In genomic region chr2:120786559-120786960, GRCh38 we compare ENCODE assay signal across 21 cellular contexts. TPM values are rescaled to one million over a fixed set of nuclear protein-coding genes. Genes with fewer than 3 reads are reported as not detected.
"Had no signal": no experiment of that assay in that cellular context is flagged by ENCODE, and none has a peak within 500 bp of the region (broad histone marks: within the 10 kb centered on the region; RNA-seq: fewer than 3 reads in every experiment).

No MANE protein-coding gene starts in this region.

- DNase-seq: activated CD4-positive, alpha-beta T cell treated with anti-CD3 and anti-CD28 coated beads, Interleukin-2, amount 10 ng/mL, durations not matched to agents 7 days and 5 days; activated CD4-positive, CD25-positive, alpha-beta regulatory T cell; activated naive CD4-positive, alpha-beta T cell treated with anti-CD3 and anti-CD28 coated beads, Interleukin-2, amount 50 U/mL, for 16 hours; activated T-cell treated with anti-CD3 and anti-CD28 coated beads for 4 hours; adrenal gland; central memory CD4-positive, alpha-beta T cell; cortex of kidney; effector CD8-positive, alpha-beta T cell; gastrocnemius medialis; left lung; retina; T-helper 2 cell; thyroid gland; uterus had no signal

- H3K9me3 Mint-ChIP-seq: activated CD4-positive, alpha-beta T cell treated with anti-CD3 and anti-CD28 coated beads, Interleukin-2, amount 10 ng/mL, durations not matched to agents 7 days and 5 days; memory B cell; neural crest cell; stimulated activated effector memory CD8-positive, alpha-beta T cell treated with anti-CD3 and anti-CD28 coated beads, Interleukin-12 subunit alpha, Interleukin-12 subunit beta, amount 100 ng/mL, for 72 hours had no signal

- H3K27ac ChIP-seq: adrenal gland, epithelial cell of prostate, gastrocnemius medialis, left lung, thyroid gland, uterus had no signal

- H3K4me3 Mint-ChIP-seq: activated CD4-positive, alpha-beta T cell treated with anti-CD3 and anti-CD28 coated beads, Interleukin-2, amount 10 ng/mL, durations not matched to agents 7 days and 5 days; memory B cell; stimulated activated effector memory CD8-positive, alpha-beta T cell treated with anti-CD3 and anti-CD28 coated beads, Interleukin-12 subunit alpha, Interleukin-12 subunit beta, amount 100 ng/mL, for 72 hours had no signal

- H3K4me1 Mint-ChIP-seq: memory B cell had no signal

- H3K4me3 ChIP-seq: adrenal gland, gastrocnemius medialis, left lung, skin epidermis, thyroid gland, uterus had no signal

- H3K36me3 ChIP-seq: adrenal gland, gastrocnemius medialis, left lung, thyroid gland, uterus had no signal

- H3K9me3 ChIP-seq: adrenal gland, gastrocnemius medialis, left lung, thyroid gland, uterus had no signal

- H3K27me3 ChIP-seq: adrenal gland, gastrocnemius medialis, thyroid gland, uterus had no signal

- H3K36me3 Mint-ChIP-seq: memory B cell; stimulated activated effector memory CD8-positive, alpha-beta T cell treated with anti-CD3 and anti-CD28 coated beads, Interleukin-12 subunit alpha, Interleukin-12 subunit beta, amount 100 ng/mL, for 72 hours had no signal

- H3K27me3 Mint-ChIP-seq: activated CD4-positive, alpha-beta T cell treated with anti-CD3 and anti-CD28 coated beads, Interleukin-2, amount 10 ng/mL, durations not matched to agents 7 days and 5 days; memory B cell had no signal

- FAIRE-seq: TTC549 had no signal

- ATAC-seq: gastrocnemius medialis; left lung; stimulated activated effector memory CD8-positive, alpha-beta T cell treated with anti-CD3 and anti-CD28 coated beads, Interleukin-12 subunit alpha, Interleukin-12 subunit beta, amount 100 ng/mL, for 72 hours had no signal

- H3K4me1 ChIP-seq: uterus had no signal

- H3K27ac Mint-ChIP-seq: activated CD4-positive, alpha-beta T cell treated with anti-CD3 and anti-CD28 coated beads, Interleukin-2, amount 10 ng/mL, durations not matched to agents 7 days and 5 days; memory B cell; stimulated activated effector memory CD8-positive, alpha-beta T cell treated with anti-CD3 and anti-CD28 coated beads, Interleukin-12 subunit alpha, Interleukin-12 subunit beta, amount 100 ng/mL, for 72 hours had no signal

RNA-seq across cellular contexts. Expression of gene GLI2, which starts 50.9 kb away (rescaled TPM):
- total RNA-seq: activated CD8-positive, alpha-beta memory T cell treated with anti-CD3 and anti-CD28 coated beads for 36 hours had no signal
